19 cellular contexts compared by ENCODE assay signal in the genomic region with DNA sequence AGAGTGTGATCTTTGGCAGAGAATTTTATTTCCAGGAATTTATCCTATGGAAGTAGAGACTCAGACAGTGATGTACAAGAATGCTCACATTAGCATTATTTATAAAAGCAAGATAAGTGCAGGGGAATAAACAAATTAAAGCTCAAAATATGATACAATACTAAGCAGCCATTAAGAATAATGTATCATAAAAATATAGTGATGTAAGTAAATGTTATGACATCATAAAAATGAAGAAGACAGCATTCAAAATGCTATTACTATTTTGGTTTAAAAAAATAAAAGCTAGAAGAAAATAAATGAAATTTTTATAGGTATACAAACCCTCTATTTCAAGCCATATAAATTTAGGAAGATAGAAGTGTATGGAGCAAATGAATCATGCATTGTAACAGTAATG. TPM values are rescaled to one million over a fixed set of nuclear protein-coding genes. Genes with fewer than 3 reads are reported as not detected.
A peak's percentile ranks its signal among the peaks of the same experiment; 100 is the strongest.
DNase-seq lines count a peak whose midpoint lies in the region; ATAC-seq, FAIRE-seq and TF ChIP-seq lines count a peak whose summit lies in the region.
"Had no signal": no experiment of that assay in that cellular context is flagged by ENCODE, and none has a peak within 500 bp of the region (broad histone marks: within the 10 kb centered on the region; RNA-seq: fewer than 3 reads in every experiment).

No MANE protein-coding gene starts in this region.

- POLR2A ChIA-PET in HEK293 (lab: Yijun Ruan, JAX) = no interaction called here

- H3K4me2 ChIP-seq in keratinocyte (ENCODE audit: control insufficient read depth, extremely low read depth, insufficient read depth, low read depth, low read length) = no peak overlapping the region

- H3K9me3 ChIP-seq in HEK293 (ENCODE audit: control insufficient read depth, insufficient read depth, low read depth, low read length) (no peaks in the 10 kb centered on the region), RWPE2 (ENCODE audit: severe bottlenecking) (no peaks in the 10 kb centered on the region), keratinocyte (ENCODE audit: control insufficient read depth, low read depth, low read length) (no peaks in the 10 kb centered on the region)
- H3K9me3 ChIP-seq: Caco-2, HAP-1 had no signal

- H3K9me1 ChIP-seq in keratinocyte (ENCODE audit: control insufficient read depth, extremely low read depth, insufficient read depth, low read length) = no peaks in the 10 kb centered on the region

- H4K20me1 ChIP-seq in keratinocyte (ENCODE audit: control insufficient read depth, extremely low read depth, insufficient read depth, low read length) = no peaks in the 10 kb centered on the region

- CTCF ChIA-PET in HEK293 (lab: Yijun Ruan, JAX) = no interaction called here

- H3K9ac ChIP-seq in keratinocyte (ENCODE audit: control insufficient read depth, extremely low read depth, insufficient read depth, low read length) = no peak overlapping the region

- H3K27ac Mint-ChIP-seq in HFFc6 = 0 out of 2 replicates have a peak overlapping the region, but pooled peaks have one; percentile 67
- H3K27ac Mint-ChIP-seq: CD4-positive, alpha-beta memory T cell had no signal

- H3K27me3 ChIP-seq in RWPE2 (ENCODE audit: insufficient read depth, poor library complexity, severe bottlenecking) (no peaks in the 10 kb centered on the region), keratinocyte (ENCODE audit: control insufficient read depth, extremely low read depth, insufficient read depth, low read length) (no peaks in the 10 kb centered on the region)

- no peak for ATAC-seq in RWPE2 (ENCODE audit: low read depth)
- no peak for ATAC-seq in GM19455 (IDR thresholded peaks at IDR 0.05; ENCODE audit: unreplicated experiment)
- ATAC-seq: GM12878 had no signal

- TF ChIP-seq CTCF in HEK293 (tag by site-specific recombination; IDR thresholded peaks at IDR 0.05) (no peak), HFFc6 (IDR thresholded peaks at IDR 0.05) (no peak), RWPE2 (IDR thresholded peaks at IDR 0.05; ENCODE audit: poor library complexity, severe bottlenecking) (no peak), keratinocyte (optimal IDR thresholded peaks at IDR 0.05 in 1 of 3, IDR thresholded peaks at IDR 0.05 in 1 of 3, conservative IDR thresholded peaks at IDR 0.05 in 1 of 3; ENCODE audit: extremely low read depth in 1 of 3, insufficient read depth in 2 of 3, low read length in 3 of 3) (no peak)

- H3K4me3 ChIP-seq in HEK293 (ENCODE audit: low read depth, low read length) = no peak overlapping the region
- no peak overlapping the region for H3K4me3 ChIP-seq in RWPE2 (ENCODE audit: severe bottlenecking)
- no peak overlapping the region for H3K4me3 ChIP-seq in keratinocyte (ENCODE audit: control insufficient read depth in 2 of 3, extremely low read depth in 1 of 3, insufficient read depth in 2 of 3, low read depth in 1 of 3, low read length in 3 of 3)
- H3K4me3 ChIP-seq: GM12878, HAP-1 had no signal

- H3K4me1 Mint-ChIP-seq in HFFc6 (ENCODE audit: low read depth) = peaks cover 53% of the 10 kb centered on the region
- H3K4me1 Mint-ChIP-seq: CD4-positive, alpha-beta memory T cell had no signal

- H3K4me1 ChIP-seq in HEK293 (ENCODE audit: control insufficient read depth, insufficient read depth, low read length) (no peaks in the 10 kb centered on the region), RWPE2 (ENCODE audit: insufficient read depth, poor library complexity, severe bottlenecking) (peaks cover 24% of the 10 kb centered on the region), keratinocyte (ENCODE audit: control insufficient read depth, extremely low read depth, insufficient read depth, low read length) (peaks cover 36% of the 10 kb centered on the region)
- H3K4me1 ChIP-seq: Caco-2, HAP-1 had no signal

- no peak for FAIRE-seq in keratinocyte (lab: Jason Lieb, UNC)
- FAIRE-seq: GM12878, GM19239, H54 had no signal

- DNase-seq in HFFc6 (no peak), RWPE2 (ENCODE audit: low spot score) (no peak), keratinocyte (ENCODE audit: low read depth, low spot score) (no peak), COLO829 (ENCODE audit: low spot score) (no peak)
- DNase-seq: C1 segment of cervical spinal cord; Caco-2; CD4-positive, alpha-beta memory T cell; DMS153; GDM1; GOT3 had no signal

- no peak overlapping the region for H2AFZ ChIP-seq in keratinocyte (ENCODE audit: control insufficient read depth, low read length)

- no peak overlapping the region for H3K4me3 Mint-ChIP-seq in HFFc6
- H3K4me3 Mint-ChIP-seq: CD4-positive, alpha-beta memory T cell had no signal

- H3K9me3 Mint-ChIP-seq in HFFc6 = no peaks in the 10 kb centered on the region

- no peak overlapping the region for H3K27ac ChIP-seq in HEK293 (ENCODE audit: extremely low read depth, low read depth, low read length)
- H3K27ac ChIP-seq in RWPE2 (ENCODE audit: poor library complexity, severe bottlenecking) = peak overlapping the region; percentile 52
- peak overlapping the region; percentile 5 for H3K27ac ChIP-seq in keratinocyte (ENCODE audit: control insufficient read depth, insufficient read depth, low read length)

- peaks cover 5% of the 10 kb centered on the region; the same call in 1 of the 2 replicates for H3K36me3 Mint-ChIP-seq in HFFc6 (ENCODE audit: low read depth)
- H3K36me3 Mint-ChIP-seq: CD4-positive, alpha-beta memory T cell had no signal

- no peaks in the 10 kb centered on the region; the same call in 1 of the 2 replicates for H3K27me3 Mint-ChIP-seq in HFFc6 (ENCODE audit: insufficient read depth)
- H3K27me3 Mint-ChIP-seq: CD4-positive, alpha-beta memory T cell had no signal

- no peaks in the 10 kb centered on the region for H3K79me2 ChIP-seq in keratinocyte (ENCODE audit: control insufficient read depth, insufficient read depth, low read length)

- H3K36me3 ChIP-seq in HEK293 (ENCODE audit: control insufficient read depth in 2 of 2, insufficient read depth in 1 of 2, low read length in 2 of 2) (no peaks in the 10 kb centered on the region), RWPE2 (ENCODE audit: low read depth) (no peaks in the 10 kb centered on the region), keratinocyte (ENCODE audit: control insufficient read depth in 2 of 2, extremely low read depth in 1 of 2, insufficient read depth in 2 of 2, low read length in 2 of 2) (no peaks in the 10 kb centered on the region)
- H3K36me3 ChIP-seq: HAP-1 had no signal

- dilution Hi-C loops in keratinocyte (cut with MboI; ENCODE audit: extremely low pct_ligation_motif_present, low sequenced_read_pairs) = no loop called here

TF ChIP-seq in HEK293, 187 proteins besides CTCF, POLR2A, EP300 and RAD21:
- TF ChIP-seq, protein P1, sequence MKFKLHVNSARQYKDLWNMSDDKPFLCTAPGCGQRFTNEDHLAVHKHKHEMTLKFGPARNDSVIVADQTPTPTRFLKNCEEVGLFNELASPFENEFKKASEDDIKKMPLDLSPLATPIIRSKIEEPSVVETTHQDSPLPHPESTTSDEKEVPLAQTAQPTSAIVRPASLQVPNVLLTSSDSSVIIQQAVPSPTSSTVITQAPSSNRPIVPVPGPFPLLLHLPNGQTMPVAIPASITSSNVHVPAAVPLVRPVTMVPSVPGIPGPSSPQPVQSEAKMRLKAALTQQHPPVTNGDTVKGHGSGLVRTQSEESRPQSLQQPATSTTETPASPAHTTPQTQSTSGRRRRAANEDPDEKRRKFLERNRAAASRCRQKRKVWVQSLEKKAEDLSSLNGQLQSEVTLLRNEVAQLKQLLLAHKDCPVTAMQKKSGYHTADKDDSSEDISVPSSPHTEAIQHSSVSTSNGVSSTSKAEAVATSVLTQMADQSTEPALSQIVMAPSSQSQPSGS (tag by site-specific recombination; IDR thresholded peaks at IDR 0.05; ENCODE audit: low read depth) = peak; percentile 74
- no peak for TF ChIP-seq GLI2 (tag by site-specific recombination; IDR thresholded peaks at IDR 0.05; ENCODE audit: borderline replicate concordance, low read depth)
TF ChIP-seq in HEK293: peak in this region for 1.

RNA-seq across cellular contexts. Expression of a gene that starts 17.1 kb away (rescaled TPM):
- total RNA-seq in HFFc6 (2021; fragmentation: NEBNext Ultra II Directional; extraction: Animal tissue kit (Norgen Biotek cat#: 25700)) = not detected
- polyA plus RNA-seq in keratinocyte = 0.15 to 0.62 TPM (median 0.18 TPM) in 3 replicates
- not detected for polyA plus RNA-seq in keratinocyte (2011; ENCODE audit: low read depth)
- 0.14 TPM in 1 of 2 replicates, not detected in the other for polyA plus RNA-seq in keratinocyte (2011; cell fraction: cytosol; rRNA removed)
- polyA plus RNA-seq in keratinocyte (2011; cell fraction: nucleus; rRNA removed) = 0.53 and 1.0 TPM in 2 replicates
- 0.24 TPM in 1 of 2 replicates, not detected in the other for polyA plus RNA-seq in keratinocyte (2012; ENCODE audit: low replicate concordance)
- 0.48 TPM in 1 of 3 replicates, not detected in the others for polyA minus RNA-seq in keratinocyte
- polyA minus RNA-seq in keratinocyte (2011; cell fraction: cytosol; rRNA and poly(A)+ RNA removed) = not detected
- polyA minus RNA-seq in keratinocyte (2011; cell fraction: nucleus; rRNA and poly(A)+ RNA removed) = 1.1 TPM in 1 of 2 replicates, not detected in the other
- total RNA-seq: A673; Caco-2; CD4-positive, alpha-beta memory T cell; GM12878 had no signal
- polyA plus RNA-seq: BJ; CD4-positive, alpha-beta memory T cell; GM12878 had no signal

RNA-seq across cellular contexts. Expression of a gene that starts 17.2 kb away (rescaled TPM):
- not detected for total RNA-seq in HFFc6 (2021; fragmentation: NEBNext Ultra II Directional; extraction: Animal tissue kit (Norgen Biotek cat#: 25700))
- 0.05 TPM in 2 of 3 replicates, not detected in the other for polyA plus RNA-seq in keratinocyte
- not detected for polyA plus RNA-seq in keratinocyte (2011; ENCODE audit: low read depth)
- polyA plus RNA-seq in keratinocyte (2011; cell fraction: cytosol; rRNA removed) = not detected in 2 replicates
- polyA plus RNA-seq in keratinocyte (2011; cell fraction: nucleus; rRNA removed) = 0.17 and 0.22 TPM in 2 replicates
- polyA plus RNA-seq in keratinocyte (2012; ENCODE audit: low replicate concordance) = not detected in 2 replicates
- not detected in 3 replicates for polyA minus RNA-seq in keratinocyte
- polyA minus RNA-seq in keratinocyte (2011; cell fraction: cytosol; rRNA and poly(A)+ RNA removed) = not detected
- not detected in 2 replicates for polyA minus RNA-seq in keratinocyte (2011; cell fraction: nucleus; rRNA and poly(A)+ RNA removed)
- total RNA-seq: A172; A673; Caco-2; CD4-positive, alpha-beta memory T cell; GM12878 had no signal
- polyA plus RNA-seq: BJ; CD4-positive, alpha-beta memory T cell; GM12878 had no signal
